In the genomic region with DNA sequence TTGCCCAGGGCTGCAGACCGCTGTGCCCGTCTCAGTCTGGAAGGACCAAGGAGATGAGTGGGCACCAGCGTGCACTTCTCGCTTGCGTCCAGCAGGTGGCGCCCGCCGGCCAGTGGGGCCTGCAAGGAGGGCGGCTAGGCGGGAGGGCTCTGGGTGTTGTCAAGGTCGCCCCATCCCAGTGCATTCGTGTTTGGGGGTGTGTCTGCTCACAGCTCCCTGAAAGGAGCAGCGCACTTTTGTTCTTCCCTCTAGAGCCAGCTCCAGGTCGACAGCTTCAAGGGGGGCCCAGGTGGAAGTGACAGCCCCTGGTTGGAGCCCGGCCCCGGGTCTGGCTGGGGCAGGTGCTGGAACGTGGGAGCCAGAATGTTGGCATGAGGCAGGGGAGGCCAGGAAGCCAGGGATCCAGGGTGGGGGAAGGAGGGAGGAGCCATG, we compare ENCODE assay signal across 1 cellular context.
TF ChIP-seq lines count a peak whose summit lies in the region.

No MANE protein-coding gene starts in this region.

TF ChIP-seq in HepG2, 621 proteins besides CTCF, POLR2A, EP300 and RAD21 (continued from another document):
- TF ChIP-seq, protein P1, sequence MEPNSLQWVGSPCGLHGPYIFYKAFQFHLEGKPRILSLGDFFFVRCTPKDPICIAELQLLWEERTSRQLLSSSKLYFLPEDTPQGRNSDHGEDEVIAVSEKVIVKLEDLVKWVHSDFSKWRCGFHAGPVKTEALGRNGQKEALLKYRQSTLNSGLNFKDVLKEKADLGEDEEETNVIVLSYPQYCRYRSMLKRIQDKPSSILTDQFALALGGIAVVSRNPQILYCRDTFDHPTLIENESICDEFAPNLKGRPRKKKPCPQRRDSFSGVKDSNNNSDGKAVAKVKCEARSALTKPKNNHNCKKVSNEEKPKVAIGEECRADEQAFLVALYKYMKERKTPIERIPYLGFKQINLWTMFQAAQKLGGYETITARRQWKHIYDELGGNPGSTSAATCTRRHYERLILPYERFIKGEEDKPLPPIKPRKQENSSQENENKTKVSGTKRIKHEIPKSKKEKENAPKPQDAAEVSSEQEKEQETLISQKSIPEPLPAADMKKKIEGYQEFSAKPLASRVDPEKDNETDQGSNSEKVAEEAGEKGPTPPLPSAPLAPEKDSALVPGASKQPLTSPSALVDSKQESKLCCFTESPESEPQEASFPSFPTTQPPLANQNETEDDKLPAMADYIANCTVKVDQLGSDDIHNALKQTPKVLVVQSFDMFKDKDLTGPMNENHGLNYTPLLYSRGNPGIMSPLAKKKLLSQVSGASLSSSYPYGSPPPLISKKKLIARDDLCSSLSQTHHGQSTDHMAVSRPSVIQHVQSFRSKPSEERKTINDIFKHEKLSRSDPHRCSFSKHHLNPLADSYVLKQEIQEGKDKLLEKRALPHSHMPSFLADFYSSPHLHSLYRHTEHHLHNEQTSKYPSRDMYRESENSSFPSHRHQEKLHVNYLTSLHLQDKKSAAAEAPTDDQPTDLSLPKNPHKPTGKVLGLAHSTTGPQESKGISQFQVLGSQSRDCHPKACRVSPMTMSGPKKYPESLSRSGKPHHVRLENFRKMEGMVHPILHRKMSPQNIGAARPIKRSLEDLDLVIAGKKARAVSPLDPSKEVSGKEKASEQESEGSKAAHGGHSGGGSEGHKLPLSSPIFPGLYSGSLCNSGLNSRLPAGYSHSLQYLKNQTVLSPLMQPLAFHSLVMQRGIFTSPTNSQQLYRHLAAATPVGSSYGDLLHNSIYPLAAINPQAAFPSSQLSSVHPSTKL (CRISPR knock-in tag; IDR thresholded peaks at IDR 0.05): peak; percentile 29; the same call in 1 of the 2 replicates
- TF ChIP-seq, protein P2, sequence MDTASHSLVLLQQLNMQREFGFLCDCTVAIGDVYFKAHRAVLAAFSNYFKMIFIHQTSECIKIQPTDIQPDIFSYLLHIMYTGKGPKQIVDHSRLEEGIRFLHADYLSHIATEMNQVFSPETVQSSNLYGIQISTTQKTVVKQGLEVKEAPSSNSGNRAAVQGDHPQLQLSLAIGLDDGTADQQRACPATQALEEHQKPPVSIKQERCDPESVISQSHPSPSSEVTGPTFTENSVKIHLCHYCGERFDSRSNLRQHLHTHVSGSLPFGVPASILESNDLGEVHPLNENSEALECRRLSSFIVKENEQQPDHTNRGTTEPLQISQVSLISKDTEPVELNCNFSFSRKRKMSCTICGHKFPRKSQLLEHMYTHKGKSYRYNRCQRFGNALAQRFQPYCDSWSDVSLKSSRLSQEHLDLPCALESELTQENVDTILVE (CRISPR knock-in tag; IDR thresholded peaks at IDR 0.05): 0 out of 2 replicates have a peak, but pooled peaks have one; percentile 58
- TF ChIP-seq XBP1 (CRISPR knock-in tag; IDR thresholded peaks at IDR 0.05) (no peak), PTBP1 (IDR thresholded peaks at IDR 0.05; ENCODE audit: low read depth, low read length, poor library complexity, severe bottlenecking) (no peak), KLF11 (CRISPR knock-in tag; IDR thresholded peaks at IDR 0.05) (no peak), ZNF10 (CRISPR knock-in tag; IDR thresholded peaks at IDR 0.05; ENCODE audit: borderline replicate concordance, low read depth) (no peak), GLI4 (CRISPR knock-in tag; IDR thresholded peaks at IDR 0.05; ENCODE audit: borderline replicate concordance) (no peak), MZF1 (CRISPR knock-in tag; IDR thresholded peaks at IDR 0.05; ENCODE audit: borderline replicate concordance) (0 out of 2 replicates have a peak, but pooled peaks have one; percentile 39), RXRB (CRISPR knock-in tag; IDR thresholded peaks at IDR 0.05; ENCODE audit: borderline replicate concordance) (peak; percentile 46; the same call in 1 of the 2 replicates), ETV5 (CRISPR knock-in tag; IDR thresholded peaks at IDR 0.05; ENCODE audit: borderline replicate concordance) (no peak), HNF4G (IDR thresholded peaks at IDR 0.05; ENCODE audit: borderline replicate concordance, low read depth, low read length) (no peak), HNF4G (CRISPR knock-in tag; IDR thresholded peaks at IDR 0.05; ENCODE audit: borderline replicate concordance, low read depth) (0 out of 2 replicates have a peak, but pooled peaks have one; percentile 45), ZNF572 (CRISPR knock-in tag; IDR thresholded peaks at IDR 0.05) (0 out of 2 replicates have a peak, but pooled peaks have one; percentile 33), RXRA (CRISPR knock-in tag; IDR thresholded peaks at IDR 0.05) (peak; percentile 59; the same call in 1 of the 2 replicates), HDAC2 (CRISPR knock-in tag; IDR thresholded peaks at IDR 0.05) (peak; percentile 35; the same call in 1 of the 2 replicates), ELF3 (CRISPR knock-in tag; IDR thresholded peaks at IDR 0.05) (0 out of 2 replicates have a peak, but pooled peaks have one; percentile 36), ZNF629 (CRISPR knock-in tag; conservative IDR thresholded peaks at IDR 0.05) (peak; percentile 20; the same call in 1 of the 2 replicates), MIER2 (CRISPR knock-in tag; IDR thresholded peaks at IDR 0.05) (0 out of 2 replicates have a peak, but pooled peaks have one; percentile 44)
- TF ChIP-seq, protein P3, sequence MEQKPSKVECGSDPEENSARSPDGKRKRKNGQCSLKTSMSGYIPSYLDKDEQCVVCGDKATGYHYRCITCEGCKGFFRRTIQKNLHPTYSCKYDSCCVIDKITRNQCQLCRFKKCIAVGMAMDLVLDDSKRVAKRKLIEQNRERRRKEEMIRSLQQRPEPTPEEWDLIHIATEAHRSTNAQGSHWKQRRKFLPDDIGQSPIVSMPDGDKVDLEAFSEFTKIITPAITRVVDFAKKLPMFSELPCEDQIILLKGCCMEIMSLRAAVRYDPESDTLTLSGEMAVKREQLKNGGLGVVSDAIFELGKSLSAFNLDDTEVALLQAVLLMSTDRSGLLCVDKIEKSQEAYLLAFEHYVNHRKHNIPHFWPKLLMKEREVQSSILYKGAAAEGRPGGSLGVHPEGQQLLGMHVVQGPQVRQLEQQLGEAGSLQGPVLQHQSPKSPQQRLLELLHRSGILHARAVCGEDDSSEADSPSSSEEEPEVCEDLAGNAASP (CRISPR knock-in tag; IDR thresholded peaks at IDR 0.05; ENCODE audit: borderline replicate concordance): peak; percentile 56; the same call in 1 of the 2 replicates
- TF ChIP-seq, protein P4, sequence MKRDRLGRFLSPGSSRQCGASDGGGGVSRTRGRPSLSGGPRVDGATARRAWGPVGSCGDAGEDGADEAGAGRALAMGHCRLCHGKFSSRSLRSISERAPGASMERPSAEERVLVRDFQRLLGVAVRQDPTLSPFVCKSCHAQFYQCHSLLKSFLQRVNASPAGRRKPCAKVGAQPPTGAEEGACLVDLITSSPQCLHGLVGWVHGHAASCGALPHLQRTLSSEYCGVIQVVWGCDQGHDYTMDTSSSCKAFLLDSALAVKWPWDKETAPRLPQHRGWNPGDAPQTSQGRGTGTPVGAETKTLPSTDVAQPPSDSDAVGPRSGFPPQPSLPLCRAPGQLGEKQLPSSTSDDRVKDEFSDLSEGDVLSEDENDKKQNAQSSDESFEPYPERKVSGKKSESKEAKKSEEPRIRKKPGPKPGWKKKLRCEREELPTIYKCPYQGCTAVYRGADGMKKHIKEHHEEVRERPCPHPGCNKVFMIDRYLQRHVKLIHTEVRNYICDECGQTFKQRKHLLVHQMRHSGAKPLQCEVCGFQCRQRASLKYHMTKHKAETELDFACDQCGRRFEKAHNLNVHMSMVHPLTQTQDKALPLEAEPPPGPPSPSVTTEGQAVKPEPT (CRISPR knock-in tag; IDR thresholded peaks at IDR 0.05; ENCODE audit: low read depth): 0 out of 2 replicates have a peak, but pooled peaks have one; percentile 39
- TF ChIP-seq, protein P5, sequence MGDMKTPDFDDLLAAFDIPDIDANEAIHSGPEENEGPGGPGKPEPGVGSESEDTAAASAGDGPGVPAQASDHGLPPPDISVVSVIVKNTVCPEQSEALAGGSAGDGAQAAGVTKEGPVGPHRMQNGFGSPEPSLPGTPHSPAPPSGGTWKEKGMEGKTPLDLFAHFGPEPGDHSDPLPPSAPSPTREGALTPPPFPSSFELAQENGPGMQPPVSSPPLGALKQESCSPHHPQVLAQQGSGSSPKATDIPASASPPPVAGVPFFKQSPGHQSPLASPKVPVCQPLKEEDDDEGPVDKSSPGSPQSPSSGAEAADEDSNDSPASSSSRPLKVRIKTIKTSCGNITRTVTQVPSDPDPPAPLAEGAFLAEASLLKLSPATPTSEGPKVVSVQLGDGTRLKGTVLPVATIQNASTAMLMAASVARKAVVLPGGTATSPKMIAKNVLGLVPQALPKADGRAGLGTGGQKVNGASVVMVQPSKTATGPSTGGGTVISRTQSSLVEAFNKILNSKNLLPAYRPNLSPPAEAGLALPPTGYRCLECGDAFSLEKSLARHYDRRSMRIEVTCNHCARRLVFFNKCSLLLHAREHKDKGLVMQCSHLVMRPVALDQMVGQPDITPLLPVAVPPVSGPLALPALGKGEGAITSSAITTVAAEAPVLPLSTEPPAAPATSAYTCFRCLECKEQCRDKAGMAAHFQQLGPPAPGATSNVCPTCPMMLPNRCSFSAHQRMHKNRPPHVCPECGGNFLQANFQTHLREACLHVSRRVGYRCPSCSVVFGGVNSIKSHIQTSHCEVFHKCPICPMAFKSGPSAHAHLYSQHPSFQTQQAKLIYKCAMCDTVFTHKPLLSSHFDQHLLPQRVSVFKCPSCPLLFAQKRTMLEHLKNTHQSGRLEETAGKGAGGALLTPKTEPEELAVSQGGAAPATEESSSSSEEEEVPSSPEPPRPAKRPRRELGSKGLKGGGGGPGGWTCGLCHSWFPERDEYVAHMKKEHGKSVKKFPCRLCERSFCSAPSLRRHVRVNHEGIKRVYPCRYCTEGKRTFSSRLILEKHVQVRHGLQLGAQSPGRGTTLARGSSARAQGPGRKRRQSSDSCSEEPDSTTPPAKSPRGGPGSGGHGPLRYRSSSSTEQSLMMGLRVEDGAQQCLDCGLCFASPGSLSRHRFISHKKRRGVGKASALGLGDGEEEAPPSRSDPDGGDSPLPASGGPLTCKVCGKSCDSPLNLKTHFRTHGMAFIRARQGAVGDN (CRISPR knock-in tag; IDR thresholded peaks at IDR 0.05): peak; percentile 86
- TF ChIP-seq, protein P6, sequence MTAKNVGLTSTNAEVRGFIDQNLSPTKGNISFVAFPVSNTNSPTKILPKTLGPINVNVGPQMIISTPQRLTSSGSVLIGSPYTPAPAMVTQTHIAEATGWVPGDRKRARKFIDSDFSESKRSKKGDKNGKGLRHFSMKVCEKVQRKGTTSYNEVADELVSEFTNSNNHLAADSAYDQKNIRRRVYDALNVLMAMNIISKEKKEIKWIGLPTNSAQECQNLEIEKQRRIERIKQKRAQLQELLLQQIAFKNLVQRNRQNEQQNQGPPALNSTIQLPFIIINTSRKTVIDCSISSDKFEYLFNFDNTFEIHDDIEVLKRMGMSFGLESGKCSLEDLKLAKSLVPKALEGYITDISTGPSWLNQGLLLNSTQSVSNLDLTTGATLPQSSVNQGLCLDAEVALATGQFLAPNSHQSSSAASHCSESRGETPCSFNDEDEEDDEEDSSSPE (CRISPR knock-in tag; IDR thresholded peaks at IDR 0.05): peak; percentile 58
- TF ChIP-seq, protein P7, sequence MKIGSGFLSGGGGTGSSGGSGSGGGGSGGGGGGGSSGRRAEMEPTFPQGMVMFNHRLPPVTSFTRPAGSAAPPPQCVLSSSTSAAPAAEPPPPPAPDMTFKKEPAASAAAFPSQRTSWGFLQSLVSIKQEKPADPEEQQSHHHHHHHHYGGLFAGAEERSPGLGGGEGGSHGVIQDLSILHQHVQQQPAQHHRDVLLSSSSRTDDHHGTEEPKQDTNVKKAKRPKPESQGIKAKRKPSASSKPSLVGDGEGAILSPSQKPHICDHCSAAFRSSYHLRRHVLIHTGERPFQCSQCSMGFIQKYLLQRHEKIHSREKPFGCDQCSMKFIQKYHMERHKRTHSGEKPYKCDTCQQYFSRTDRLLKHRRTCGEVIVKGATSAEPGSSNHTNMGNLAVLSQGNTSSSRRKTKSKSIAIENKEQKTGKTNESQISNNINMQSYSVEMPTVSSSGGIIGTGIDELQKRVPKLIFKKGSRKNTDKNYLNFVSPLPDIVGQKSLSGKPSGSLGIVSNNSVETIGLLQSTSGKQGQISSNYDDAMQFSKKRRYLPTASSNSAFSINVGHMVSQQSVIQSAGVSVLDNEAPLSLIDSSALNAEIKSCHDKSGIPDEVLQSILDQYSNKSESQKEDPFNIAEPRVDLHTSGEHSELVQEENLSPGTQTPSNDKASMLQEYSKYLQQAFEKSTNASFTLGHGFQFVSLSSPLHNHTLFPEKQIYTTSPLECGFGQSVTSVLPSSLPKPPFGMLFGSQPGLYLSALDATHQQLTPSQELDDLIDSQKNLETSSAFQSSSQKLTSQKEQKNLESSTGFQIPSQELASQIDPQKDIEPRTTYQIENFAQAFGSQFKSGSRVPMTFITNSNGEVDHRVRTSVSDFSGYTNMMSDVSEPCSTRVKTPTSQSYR (CRISPR knock-in tag; IDR thresholded peaks at IDR 0.05; ENCODE audit: borderline replicate concordance): peak; percentile 16; the same call in 1 of the 2 replicates
- TF ChIP-seq, protein P8, sequence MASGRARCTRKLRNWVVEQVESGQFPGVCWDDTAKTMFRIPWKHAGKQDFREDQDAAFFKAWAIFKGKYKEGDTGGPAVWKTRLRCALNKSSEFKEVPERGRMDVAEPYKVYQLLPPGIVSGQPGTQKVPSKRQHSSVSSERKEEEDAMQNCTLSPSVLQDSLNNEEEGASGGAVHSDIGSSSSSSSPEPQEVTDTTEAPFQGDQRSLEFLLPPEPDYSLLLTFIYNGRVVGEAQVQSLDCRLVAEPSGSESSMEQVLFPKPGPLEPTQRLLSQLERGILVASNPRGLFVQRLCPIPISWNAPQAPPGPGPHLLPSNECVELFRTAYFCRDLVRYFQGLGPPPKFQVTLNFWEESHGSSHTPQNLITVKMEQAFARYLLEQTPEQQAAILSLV (CRISPR knock-in tag; IDR thresholded peaks at IDR 0.05; ENCODE audit: borderline replicate concordance): no peak
